8 cellular contexts compared by ENCODE assay signal in the genomic region with DNA sequence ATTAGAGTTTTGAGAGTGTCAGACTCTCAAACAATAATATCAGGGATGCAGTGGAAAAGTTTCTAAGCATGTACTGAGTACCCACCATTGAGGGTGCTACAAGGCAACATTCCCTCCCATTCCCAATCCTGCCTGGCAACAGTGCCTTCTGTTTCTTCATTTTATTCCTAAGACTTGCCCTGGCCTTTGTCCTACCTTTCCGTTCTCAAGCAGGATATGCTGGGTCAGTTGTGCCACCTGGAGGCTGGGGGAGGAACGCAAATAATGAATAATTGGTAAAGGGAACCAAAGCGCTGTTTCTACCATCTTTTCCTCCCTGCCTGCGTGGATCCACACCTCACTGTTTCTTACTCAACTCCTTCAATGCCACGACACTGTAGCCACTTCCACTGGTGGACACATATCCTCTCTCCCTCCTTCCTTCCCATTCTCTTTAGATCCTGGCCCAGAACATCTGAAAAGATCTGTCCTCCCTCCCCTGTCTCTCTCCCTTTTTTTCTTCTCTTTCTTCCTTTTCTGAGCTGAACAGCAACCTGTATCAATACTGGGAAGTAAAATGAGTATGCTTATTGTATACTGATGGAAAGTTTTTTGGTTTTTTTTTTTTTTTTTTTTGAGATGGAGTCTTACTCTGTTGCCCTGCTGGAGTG.
A peak's percentile ranks its signal among the peaks of the same experiment; 100 is the strongest.
DNase-seq lines count a peak whose midpoint lies in the region; ATAC-seq and TF ChIP-seq lines count a peak whose summit lies in the region.

No MANE protein-coding gene starts in this region.

- no peaks in the 10 kb centered on the region for H3K27me3 ChIP-seq in Caco-2 (replicated peaks; ENCODE audit: control insufficient read depth, insufficient read depth, low read length)
- H3K27me3 ChIP-seq in H7 (ENCODE audit: control insufficient read depth, insufficient read depth, low read length) = no peaks in the 10 kb centered on the region

- H3K27me3 Mint-ChIP-seq in Caco-2 (ENCODE audit: insufficient read depth, unreplicated experiment) = no peaks in the 10 kb centered on the region

- POLR2A ChIA-PET in Caco-2 (lab: Charles Lee) = interaction anchor here (0.6 kb wide), 1 partner anchor 699 kb away, joined by 4 read pairs; no protein-coding TSS in a partner anchor

- H3K4me1 Mint-ChIP-seq in Caco-2 (ENCODE audit: low read depth, unreplicated experiment) = peaks cover 18% of the 10 kb centered on the region

- peaks cover 12% of the 10 kb centered on the region; the same call in 1 of the 2 replicates for H3K4me1 ChIP-seq in Caco-2

- H3K4me3 ChIP-seq in Caco-2 (ENCODE audit: low read depth, low read length) (no peak overlapping the region), H7 (ENCODE audit: insufficient read depth, low read depth, low read length) (no peak overlapping the region)

- no peak overlapping the region for H3K4me3 Mint-ChIP-seq in Caco-2 (ENCODE audit: unreplicated experiment)

- no TSS peak for BruUV-seq in Caco-2 (replicated peaks; lab: Mats Ljungman, UMichigan)

- no peaks in the 10 kb centered on the region for H3K9me3 ChIP-seq in Caco-2

- H3K36me3 Mint-ChIP-seq in Caco-2 (ENCODE audit: insufficient read depth, unreplicated experiment) = peaks cover 21% of the 10 kb centered on the region

- no peak for ATAC-seq in GM21786 (IDR thresholded peaks at IDR 0.05; ENCODE audit: unreplicated experiment)
- ATAC-seq in HG03469 (IDR thresholded peaks at IDR 0.05; ENCODE audit: unreplicated experiment) = no peak

- intact Hi-C loops in Caco-2 (cut with micrococcal nuclease; ENCODE audit: unreplicated experiment) = loop anchor here (1.0 to 2.0 kb wide), 6 partner anchors 52 to 484 kb away; no protein-coding TSS in a partner anchor

- TF ChIP-seq CTCF in Caco-2 (IDR thresholded peaks at IDR 0.05; ENCODE audit: insufficient read depth in 1 of 2, low read depth in 1 of 2, low read length in 1 of 2, severe bottlenecking in 1 of 2, unreplicated experiment in 1 of 2) = peak; percentile 68 to 69

- no peaks in the 10 kb centered on the region for H3K36me3 ChIP-seq in Caco-2 (ENCODE audit: control insufficient read depth, insufficient read depth, low read length)
- H3K36me3 ChIP-seq in H7 (replicated peaks; ENCODE audit: control insufficient read depth, insufficient read depth, low read length) = no peaks in the 10 kb centered on the region; the same call in 1 of the 2 replicates

- H3K9me3 Mint-ChIP-seq in Caco-2 (ENCODE audit: unreplicated experiment) = no peaks in the 10 kb centered on the region

- DNase-seq in Caco-2 (peak; percentile 78 to 79), H7 (peak; percentile 62), NCI-H2029 treated with DMSO at 0.1 percent for 48 hours (lab: John Stamatoyannopoulos, UW) (peak; percentile 60), myocyte (ENCODE audit: low read depth) (peak; percentile 53)
- DNase-seq in activated CD4-positive, alpha-beta T cell treated with anti-CD3 and anti-CD28 coated beads for 24 hours (ENCODE audit: low read depth in 2 of 2) = peak; percentile 25 to 43
- DNase-seq in effector CD4-positive, alpha-beta T cell = peak; percentile 43

- no peak overlapping the region for H3K27ac Mint-ChIP-seq in Caco-2 (ENCODE audit: unreplicated experiment)

- CTCF ChIA-PET in Caco-2 (lab: Charles Lee) = interaction anchor here (0.6 to 1.5 kb wide), 4 partner anchors 89 to 155 kb away, joined by 3 to 7 read pairs (median 5); no protein-coding TSS in a partner anchor
